Comparison of ENCODE assay signal across 41 cellular contexts in the genomic region with DNA sequence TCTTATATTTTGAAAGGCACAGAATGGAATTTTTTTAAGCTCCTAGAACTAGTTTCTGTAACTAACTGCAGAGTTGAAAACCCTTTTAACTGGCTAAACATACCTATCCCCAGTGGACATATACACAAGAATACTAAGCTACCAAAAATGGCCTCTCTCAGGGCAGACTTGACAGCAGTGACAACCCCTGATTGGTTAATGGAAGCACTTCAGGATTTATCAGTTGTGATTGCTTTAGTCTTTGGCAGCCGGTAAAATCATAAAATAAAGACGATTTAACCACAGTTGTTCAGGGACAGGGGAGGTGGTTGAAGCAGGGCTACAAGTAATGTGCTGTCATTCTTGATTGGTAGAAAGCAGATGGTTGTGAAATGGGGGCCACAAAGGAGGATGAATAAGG.
"Had no signal": no experiment of that assay in that cellular context is flagged by ENCODE, and none has a peak within 500 bp of the region (broad histone marks: within the 10 kb centered on the region; RNA-seq: fewer than 3 reads in every experiment).

No MANE protein-coding gene starts in this region.

- H3K27ac ChIP-seq: adrenal gland, ascending aorta, body of pancreas, brain microvascular endothelial cell, breast epithelium, cardiac muscle cell had no signal

- H3K4me3 Mint-ChIP-seq: activated naive CD4-positive, alpha-beta T cell treated with anti-CD3 and anti-CD28 coated beads for 36 hours; activated naive CD4-positive, alpha-beta T cell treated with anti-CD3 and anti-CD28 coated beads, Interleukin-2, amount 10 ng/mL, durations not matched to agents 7 days and 5 days; activated naive CD4-positive, alpha-beta T cell treated with anti-CD3 and anti-CD28 coated beads, Interleukin-2, amount 50 U/mL, for 24 hours; activated naive CD8-positive, alpha-beta T cell; activated naive CD8-positive, alpha-beta T cell treated with anti-CD3 and anti-CD28 coated beads for 36 hours; activated naive CD8-positive, alpha-beta T cell treated with anti-CD3 and anti-CD28 coated beads, Interleukin-2, amount 10 ng/mL, durations not matched to agents 7 days and 5 days; activated naive CD8-positive, alpha-beta T cell treated with anti-CD3 and anti-CD28 coated beads, Interleukin-2, amount 50 U/mL, for 24 hours; activated T-cell treated with anti-CD3 and anti-CD28 coated beads, Interleukin-2, amount 50 U/mL, for 24 hours; activated T-cell treated with anti-CD3 and anti-CD28 coated beads, Interleukin-2, amount 50 U/mL, for 4 hours; activated T-cell treated with anti-CD3 and anti-CD28 coated beads, Interleukin-2, amount 50 U/mL, for 72 hours; activated T-helper 1 cell treated with anti-CD3 and anti-CD28 coated beads, Interleukin-12 subunit alpha, Interleukin-12 subunit beta, Interleukin-2, Interleukin-4 antibody, amounts not matched to agents 30 ng/mL and 10 ng/mL and 1 ng/mL, durations not matched to agents 14 hours and 24 hours and 36 hours; activated T-helper 17 cell treated with anti-CD3 and anti-CD28 coated beads, Interleukin-2, amount 50 U/mL, for 72 hours; brain; central memory CD8-positive, alpha-beta T cell had no signal

- H3K27me3 Mint-ChIP-seq: activated naive CD4-positive, alpha-beta T cell treated with anti-CD3 and anti-CD28 coated beads, Interleukin-2, amount 10 ng/mL, durations not matched to agents 7 days and 5 days; activated naive CD4-positive, alpha-beta T cell treated with anti-CD3 and anti-CD28 coated beads, Interleukin-2, amount 50 U/mL, for 24 hours; activated naive CD8-positive, alpha-beta T cell; activated naive CD8-positive, alpha-beta T cell treated with anti-CD3 and anti-CD28 coated beads for 36 hours; activated naive CD8-positive, alpha-beta T cell treated with anti-CD3 and anti-CD28 coated beads, Interleukin-2, amount 10 ng/mL, durations not matched to agents 7 days and 5 days; activated naive CD8-positive, alpha-beta T cell treated with anti-CD3 and anti-CD28 coated beads, Interleukin-2, amount 50 U/mL, for 24 hours; activated T-cell treated with anti-CD3 and anti-CD28 coated beads, Interleukin-2, amount 50 U/mL, for 24 hours; central memory CD8-positive, alpha-beta T cell had no signal

- H3K36me3 ChIP-seq: adrenal gland, ascending aorta, brain microvascular endothelial cell, breast epithelium, cardiac muscle cell had no signal

- ATAC-seq: activated naive CD4-positive, alpha-beta T cell treated with anti-CD3 and anti-CD28 coated beads, Interleukin-2, amount 50 U/mL, for 72 hours; activated naive CD8-positive, alpha-beta T cell treated with anti-CD3 and anti-CD28 coated beads, Interleukin-2, amount 50 U/mL, for 24 hours; activated T-cell treated with anti-CD3 and anti-CD28 coated beads, Interleukin-2, amount 50 U/mL, for 4 hours; activated T-cell treated with anti-CD3 and anti-CD28 coated beads, Interleukin-2, amount 50 U/mL, for 72 hours; activated T-helper 17 cell treated with anti-CD3 and anti-CD28 coated beads, Interleukin-2, amount 50 U/mL, for 72 hours; body of pancreas had no signal

- FAIRE-seq: astrocyte, bronchial epithelial cell had no signal

- H3K4me1 Mint-ChIP-seq: activated naive CD4-positive, alpha-beta T cell treated with anti-CD3 and anti-CD28 coated beads, Interleukin-2, amount 10 ng/mL, durations not matched to agents 7 days and 5 days; activated naive CD4-positive, alpha-beta T cell treated with anti-CD3 and anti-CD28 coated beads, Interleukin-2, amount 50 U/mL, for 24 hours; activated naive CD8-positive, alpha-beta T cell treated with anti-CD3 and anti-CD28 coated beads for 36 hours; activated naive CD8-positive, alpha-beta T cell treated with anti-CD3 and anti-CD28 coated beads, Interleukin-2, amount 10 ng/mL, durations not matched to agents 7 days and 5 days; activated naive CD8-positive, alpha-beta T cell treated with anti-CD3 and anti-CD28 coated beads, Interleukin-2, amount 50 U/mL, for 24 hours; activated T-helper 17 cell treated with anti-CD3 and anti-CD28 coated beads, Interleukin-2, amount 50 U/mL, for 72 hours; brain; central memory CD8-positive, alpha-beta T cell had no signal

- H3K27ac Mint-ChIP-seq: activated naive CD4-positive, alpha-beta T cell treated with anti-CD3 and anti-CD28 coated beads for 36 hours; activated naive CD4-positive, alpha-beta T cell treated with anti-CD3 and anti-CD28 coated beads, Interleukin-2, amount 10 ng/mL, durations not matched to agents 7 days and 5 days; activated naive CD4-positive, alpha-beta T cell treated with anti-CD3 and anti-CD28 coated beads, Interleukin-2, amount 50 U/mL, for 24 hours; activated naive CD4-positive, alpha-beta T cell treated with anti-CD3 and anti-CD28 coated beads, Interleukin-2, amount 50 U/mL, for 72 hours; activated naive CD8-positive, alpha-beta T cell; activated naive CD8-positive, alpha-beta T cell treated with anti-CD3 and anti-CD28 coated beads for 36 hours; activated naive CD8-positive, alpha-beta T cell treated with anti-CD3 and anti-CD28 coated beads, Interleukin-2, amount 10 ng/mL, durations not matched to agents 7 days and 5 days; activated naive CD8-positive, alpha-beta T cell treated with anti-CD3 and anti-CD28 coated beads, Interleukin-2, amount 50 U/mL, for 24 hours; activated T-cell treated with anti-CD3 and anti-CD28 coated beads, Interleukin-2, amount 50 U/mL, for 24 hours; activated T-cell treated with anti-CD3 and anti-CD28 coated beads, Interleukin-2, amount 50 U/mL, for 72 hours; activated T-helper 1 cell treated with anti-CD3 and anti-CD28 coated beads, Interleukin-12 subunit alpha, Interleukin-12 subunit beta, Interleukin-2, Interleukin-4 antibody, amounts not matched to agents 30 ng/mL and 10 ng/mL and 1 ng/mL, durations not matched to agents 14 hours and 24 hours and 36 hours; activated T-helper 17 cell treated with anti-CD3 and anti-CD28 coated beads, Interleukin-2, amount 50 U/mL, for 72 hours; activated T-helper 2 cell treated with anti-CD3 and anti-CD28 coated beads, Interferon-gamma antibody, Interleukin-2, Interleukin-4, amounts not matched to agents 10 μg/mL and 5 μg/mL and 100 μg/mL, durations not matched to agents 14 hours and 24 hours and 36 hours; brain had no signal

- DNase-seq: activated effector memory CD4-positive, alpha-beta T cell treated with anti-CD3 and anti-CD28 coated beads, Interleukin-2, amount 50 U/mL, for 16 hours; activated effector memory CD4-positive, alpha-beta T cell treated with Interleukin-2 at 50 U/mL for 16 hours; activated gamma-delta T cell; activated gamma-delta T cell treated with Interleukin-2 at 50 U/mL for 16 hours; activated naive CD4-positive, alpha-beta T cell; activated naive CD4-positive, alpha-beta T cell treated with anti-CD3 and anti-CD28 coated beads for 36 hours; activated naive CD4-positive, alpha-beta T cell treated with anti-CD3 and anti-CD28 coated beads, Interleukin-2, amount 10 ng/mL, durations not matched to agents 7 days and 5 days; activated naive CD4-positive, alpha-beta T cell treated with anti-CD3 and anti-CD28 coated beads, Interleukin-2, amount 50 U/mL, for 16 hours; activated naive CD4-positive, alpha-beta T cell treated with Interleukin-2 at 50 U/mL for 16 hours; activated naive CD8-positive, alpha-beta T cell treated with anti-CD3 and anti-CD28 coated beads for 36 hours; activated naive CD8-positive, alpha-beta T cell treated with anti-CD3 and anti-CD28 coated beads, Interleukin-2, amount 10 ng/mL, durations not matched to agents 7 days and 5 days; activated naive CD8-positive, alpha-beta T cell treated with anti-CD3 and anti-CD28 coated beads, Interleukin-2, amount 50 U/mL, for 24 hours; activated T-cell treated with anti-CD3 and anti-CD28 coated beads for 4 hours; activated T-cell treated with anti-CD3 and anti-CD28 coated beads, Interleukin-2, amount 50 U/mL, for 1 hour; activated T-cell treated with anti-CD3 and anti-CD28 coated beads, Interleukin-2, amount 50 U/mL, for 24 hours; activated T-cell treated with anti-CD3 and anti-CD28 coated beads, Interleukin-2, amount 50 U/mL, for 4 hours; activated T-cell treated with anti-CD3 and anti-CD28 coated beads, Interleukin-2, amount 50 U/mL, for 48 hours; activated T-cell treated with anti-CD3 and anti-CD28 coated beads, Interleukin-2, amount 50 U/mL, for 72 hours; adrenal gland; amniotic stem cell; amygdala; anterior cingulate cortex; aorta; body of pancreas; brain microvascular endothelial cell; caudate nucleus; central memory CD4-positive, alpha-beta T cell; cerebellar nuclear complex had no signal

- H3K4me3 ChIP-seq: adrenal gland, ascending aorta, body of pancreas, breast epithelium, cardiac muscle cell had no signal

- H3K9me3 ChIP-seq: ascending aorta, body of pancreas had no signal

- H3K4me1 ChIP-seq: adrenal gland, ascending aorta, body of pancreas, breast epithelium had no signal

- H3K27me3 ChIP-seq: adrenal gland, ascending aorta, body of pancreas, brain microvascular endothelial cell, breast epithelium, cardiac muscle cell had no signal

- H3K36me3 Mint-ChIP-seq: activated naive CD4-positive, alpha-beta T cell treated with anti-CD3 and anti-CD28 coated beads, Interleukin-2, amount 10 ng/mL, durations not matched to agents 7 days and 5 days; activated naive CD4-positive, alpha-beta T cell treated with anti-CD3 and anti-CD28 coated beads, Interleukin-2, amount 50 U/mL, for 24 hours; activated naive CD8-positive, alpha-beta T cell; activated naive CD8-positive, alpha-beta T cell treated with anti-CD3 and anti-CD28 coated beads for 36 hours; activated naive CD8-positive, alpha-beta T cell treated with anti-CD3 and anti-CD28 coated beads, Interleukin-2, amount 10 ng/mL, durations not matched to agents 7 days and 5 days; brain had no signal
